ENCODE assay signal across 12 cellular contexts in the genomic region with DNA sequence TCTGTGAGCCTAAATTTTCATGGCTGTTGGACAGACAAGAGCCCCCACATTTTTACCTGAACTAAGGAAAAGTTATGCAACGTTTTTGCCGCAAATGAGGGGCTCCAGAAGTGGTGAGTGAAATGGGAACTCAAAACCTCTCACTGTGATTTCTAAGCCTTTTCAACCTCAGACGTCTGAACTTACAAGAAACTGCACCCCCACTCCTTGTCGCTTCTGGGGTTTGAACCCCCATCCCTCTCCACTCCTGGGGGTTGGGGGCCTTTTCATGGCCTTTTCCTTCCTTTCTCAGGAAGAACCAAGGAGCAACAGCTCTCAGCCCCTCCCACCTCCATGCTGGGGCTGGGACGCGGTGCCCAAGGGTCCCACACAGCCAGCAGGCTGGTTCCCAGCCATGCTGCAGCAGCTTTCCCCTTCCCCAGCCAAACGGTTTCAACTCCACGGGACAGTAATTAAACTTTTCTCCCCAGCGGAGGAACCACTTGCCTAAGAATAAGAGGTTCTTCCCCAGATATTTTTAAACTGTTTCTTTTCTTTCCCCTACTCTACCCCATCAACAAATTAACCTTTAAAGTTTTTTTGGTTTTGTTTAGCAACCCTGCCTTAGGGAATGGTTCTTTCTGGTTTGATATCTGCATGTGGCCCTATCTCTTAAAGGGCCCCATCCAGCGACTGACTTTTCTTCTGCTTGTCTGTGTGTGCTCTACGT.
DNase-seq lines count a peak whose midpoint lies in the region; ATAC-seq and TF ChIP-seq lines count a peak whose summit lies in the region.
"Had no signal": no experiment of that assay in that cellular context is flagged by ENCODE, and none has a peak within 500 bp of the region (broad histone marks: within the 10 kb centered on the region; RNA-seq: fewer than 3 reads in every experiment).

No MANE protein-coding gene starts in this region.

- DNase-seq in AG08395 (ENCODE audit: low spot score), result no peak
- no peak for DNase-seq in WERI-Rb-1
- no peak for DNase-seq in HEK293T (ENCODE audit: extremely low spot score)
- DNase-seq in medulla oblongata (ENCODE audit: extremely low spot score), result no peak
- DNase-seq: Calu3; GM23248; stimulated activated naive CD8-positive, alpha-beta T cell treated with anti-CD3 and anti-CD28 coated beads, Interleukin-15, amount 100 ng/mL, for 72 hours had no signal

- H3K9me3 ChIP-seq in mononuclear cell (ENCODE audit: low read depth, low read length), result no peaks in the 10 kb centered on the region
- H3K9me3 ChIP-seq in WERI-Rb-1 (ENCODE audit: severe bottlenecking), result peaks cover 2% of the 10 kb centered on the region

- POLR2A ChIA-PET in HEK293T (lab: Yijun Ruan, JAX), result no interaction called here

- TF ChIP-seq CTCF in WERI-Rb-1 (IDR thresholded peaks at IDR 0.05; ENCODE audit: low read depth, low read length), result no peak

- no peak overlapping the region for H3K27ac ChIP-seq in WERI-Rb-1
- H3K27ac ChIP-seq: GM23248 had no signal

- no peaks in the 10 kb centered on the region for H3K4me1 ChIP-seq in mononuclear cell (ENCODE audit: insufficient read depth, low read length)

- ATAC-seq in GM18868 (IDR thresholded peaks at IDR 0.05; ENCODE audit: unreplicated experiment), result peak; percentile 29
- peak; percentile 24 for ATAC-seq in GM21619 (IDR thresholded peaks at IDR 0.05; ENCODE audit: unreplicated experiment)
- ATAC-seq in HG03139 (IDR thresholded peaks at IDR 0.05; ENCODE audit: unreplicated experiment), result peak; percentile 15
- ATAC-seq: SK-N-SH treated with all-trans-retinoic acid at 6 μM for 48 hours; stimulated activated naive CD8-positive, alpha-beta T cell treated with anti-CD3 and anti-CD28 coated beads, Interleukin-15, amount 100 ng/mL, for 72 hours had no signal

- H3K27me3 ChIP-seq in mononuclear cell (ENCODE audit: insufficient read depth, low read length) (no peaks in the 10 kb centered on the region), WERI-Rb-1 (ENCODE audit: insufficient read depth, low read depth, severe bottlenecking) (no peaks in the 10 kb centered on the region)

- CTCF ChIA-PET in HEK293T (lab: Yijun Ruan, JAX), result no interaction called here

- H3K4me3 ChIP-seq in mononuclear cell (ENCODE audit: low read length) (peak overlapping the region; percentile 0), WERI-Rb-1 (ENCODE audit: low read depth, low read length) (no peak overlapping the region)
- H3K4me3 ChIP-seq: GM23248 had no signal

- no peaks in the 10 kb centered on the region for H3K36me3 ChIP-seq in WERI-Rb-1

TF ChIP-seq in HEK293T, 16 proteins besides CTCF, POLR2A, EP300 and RAD21:
- no peak for TF ChIP-seq ARNT (IDR thresholded peaks at IDR 0.05)
- TF ChIP-seq FOXK2 (IDR thresholded peaks at IDR 0.05), result no peak
- TF ChIP-seq FOXM1 (IDR thresholded peaks at IDR 0.05; ENCODE audit: borderline replicate concordance), result no peak
- TF ChIP-seq ELF4 (IDR thresholded peaks at IDR 0.05), result no peak
- no peak for TF ChIP-seq L3MBTL2 (conservative IDR thresholded peaks at IDR 0.05)
- TF ChIP-seq BHLHE40 (IDR thresholded peaks at IDR 0.05; ENCODE audit: borderline replicate concordance), result no peak
- TF ChIP-seq CTBP1 (IDR thresholded peaks at IDR 0.05; ENCODE audit: borderline replicate concordance), result no peak
- TF ChIP-seq SUZ12 (IDR thresholded peaks at IDR 0.05), result no peak
- TF ChIP-seq PKNOX1 (IDR thresholded peaks at IDR 0.05), result no peak
- no peak for TF ChIP-seq LEF1 (IDR thresholded peaks at IDR 0.05; ENCODE audit: borderline replicate concordance)
- no peak for TF ChIP-seq FOXA1 (IDR thresholded peaks at IDR 0.05)
- no peak for TF ChIP-seq NFRKB (IDR thresholded peaks at IDR 0.05)
- no peak for TF ChIP-seq SP1 (IDR thresholded peaks at IDR 0.05)
- no peak for TF ChIP-seq HDGF (IDR thresholded peaks at IDR 0.05; ENCODE audit: borderline replicate concordance)
- no peak for TF ChIP-seq TARDBP (IDR thresholded peaks at IDR 0.05)
- no peak for TF ChIP-seq ZNF384 (IDR thresholded peaks at IDR 0.05)
